In genomic region chr12:47904647-47905312, GRCh38 we compare ENCODE assay signal across 8 cellular contexts. TPM values are rescaled to one million over a fixed set of nuclear protein-coding genes. Genes with fewer than 3 reads are reported as not detected.
A peak's percentile ranks its signal among the peaks of the same experiment; 100 is the strongest.
DNase-seq lines count a peak whose midpoint lies in the region; ATAC-seq and TF ChIP-seq lines count a peak whose summit lies in the region.

TSS of gene VDR (minus strand) at chr12:47904994. CDS start at chr12:47879113, 25,881 bp downstream.

- peak within 1 kb of the TSS; percentile 27 for H3K9ac ChIP-seq in Loucy (ENCODE audit: low read depth, low read length, poor library complexity, severe bottlenecking)

- no peaks in the 10 kb centered on the region for H4K20me1 ChIP-seq in Loucy (ENCODE audit: insufficient read depth, low read length, poor library complexity, severe bottlenecking)

- TF ChIP-seq POLR2A in gastroesophageal sphincter (IDR thresholded peaks at IDR 0.05) = no peak
- TF ChIP-seq POLR2A in tibial nerve (IDR thresholded peaks at IDR 0.05) = peak in 1 of 2 donors; percentile 52

- H3K9me2 ChIP-seq in Loucy (replicated peaks; ENCODE audit: low read depth, low read length) = no peaks in the 10 kb centered on the region

- 0% methylated on average over 4 to 8 of the region's 48 CpGs for WGBS in gastroesophageal sphincter (ENCODE audit: low coverage in 1 of 2), 2 donors
- 0 to 1% methylated on average over 19 to 35 of the region's 48 CpGs for whole genome bisulfite sequencing in tibial nerve, 2 donors

- peaks cover 42% of the 10 kb centered on the region for H3K4me1 ChIP-seq in Loucy (ENCODE audit: insufficient read depth, low read length, poor library complexity, severe bottlenecking)
- peaks cover 0 to 29% (median 22%) of the 10 kb centered on the region in 3 donors for H3K4me1 ChIP-seq in gastroesophageal sphincter
- peaks cover 0 to 34% (median 19%) of the 10 kb centered on the region in 4 donors for H3K4me1 ChIP-seq in tibial nerve

- 0 out of 2 replicates have a peak, but pooled peaks have one; percentile 11 for TF ChIP-seq CTCF in Loucy (conservative IDR thresholded peaks at IDR 0.05; ENCODE audit: low read length)
- no peak for TF ChIP-seq CTCF in gastroesophageal sphincter (IDR thresholded peaks at IDR 0.05)
- no peak for TF ChIP-seq CTCF in omental fat pad (IDR thresholded peaks at IDR 0.05)
- peak in 2 of 5 experiments; percentile 14 to 16 for TF ChIP-seq CTCF in tibial nerve (IDR thresholded peaks at IDR 0.05)

- H3K27me3 ChIP-seq in Loucy (ENCODE audit: insufficient read depth, low read length, poor library complexity, severe bottlenecking) (no peaks in the 10 kb centered on the region), gastroesophageal sphincter (peaks cover 26% of the 10 kb centered on the region), tibial nerve (no peaks in the 10 kb centered on the region)

- H2AFZ ChIP-seq in Loucy (ENCODE audit: low read length) = peak within 1 kb of the TSS; percentile 65

- H3K79me2 ChIP-seq in Loucy (ENCODE audit: insufficient read depth, low read length) = no peaks in the 10 kb centered on the region

- ATAC-seq in GM21825 (IDR thresholded peaks at IDR 0.05; ENCODE audit: unreplicated experiment) = peak; percentile 62
- peak; percentile 86 for ATAC-seq in gastroesophageal sphincter
- peak; percentile 79 for ATAC-seq in omental fat pad (ENCODE audit: low FRiP score)

- TF ChIP-seq EP300 in gastroesophageal sphincter (IDR thresholded peaks at IDR 0.05) = no peak
- TF ChIP-seq EP300 in tibial nerve (IDR thresholded peaks at IDR 0.05) = peak in 1 of 2 donors; percentile 21

- H3K9me3 ChIP-seq in Loucy (ENCODE audit: insufficient read depth, low read depth, low read length) (no peaks in the 10 kb centered on the region), gastroesophageal sphincter (no peaks in the 10 kb centered on the region), tibial nerve (no peaks in the 10 kb centered on the region)

- no peaks in the 10 kb centered on the region for H3F3A ChIP-seq in Loucy (ENCODE audit: low read depth)

- DNase-seq in DMS53 (lab: John Stamatoyannopoulos, UW) = peak; percentile 98
- peak; percentile 82 for DNase-seq in SIG-M5 treated with dmso at 0.1 percent for 504 hours (lab: John Stamatoyannopoulos, UW; ENCODE audit: unreplicated experiment)
- DNase-seq in activated gamma-delta T cell treated with Interleukin-2 at 50 U/mL for 16 hours = peak; percentile 52
- peak; percentile 55 for DNase-seq in omental fat pad (ENCODE audit: low spot score)
- peak; percentile 42 to 53 for DNase-seq in tibial nerve (ENCODE audit: low spot score in 2 of 2)

- H3K36me3 ChIP-seq in Loucy (ENCODE audit: insufficient read depth, low read length) = no peaks in the 10 kb centered on the region
- H3K36me3 ChIP-seq in gastroesophageal sphincter = no peaks in the 10 kb centered on the region
- H3K36me3 ChIP-seq in tibial nerve = no peaks in the 10 kb centered on the region

- H3K27ac ChIP-seq in gastroesophageal sphincter (peak within 1 kb of the TSS in 2 of 4 donors; percentile 13 to 62), tibial nerve (peak within 1 kb of the TSS in 2 of 4 donors; percentile 65 to 72)

- H3K4me3 ChIP-seq in Loucy (ENCODE audit: low read length, poor library complexity, severe bottlenecking) (peak within 1 kb of the TSS; percentile 33), gastroesophageal sphincter (peak within 1 kb of the TSS; percentile 42 to 60), tibial nerve (peak within 1 kb of the TSS; percentile 40 to 76 (median 62))

- peak within 1 kb of the TSS; percentile 68 for H3K4me2 ChIP-seq in Loucy (ENCODE audit: low read depth, low read length, poor library complexity, severe bottlenecking)

RNA-seq across cellular contexts. Expression of gene VDR, which starts in this region (rescaled TPM):
- total RNA-seq in gastroesophageal sphincter (1 to 10 TPM; 1.2 to 5.5 (median 1.6) TPM), omental fat pad (1 to 10 TPM; 2.8 to 10.0 (median 6.3) TPM), tibial nerve (1 to 10 TPM in 2 of 4 donors, under 1 TPM in 2; 0.78 to 6.6 (median 1.1) TPM)

Comparison
In these comparisons a context has a peak if more than half of its experiments do, and no peak if none do; other contexts are left out.
1. DNase-seq: peak in every context shown above with its lines; median percentile 98 in DMS53; 82 in SIG-M5 treated with dmso at 0.1 percent for 504 hours; 55 in omental fat pad; 52 in activated gamma-delta T cell treated with Interleukin-2 at 50 U/mL for 16 hours; 48 in tibial nerve.